10 cellular contexts compared by ENCODE assay signal in the genomic region with DNA sequence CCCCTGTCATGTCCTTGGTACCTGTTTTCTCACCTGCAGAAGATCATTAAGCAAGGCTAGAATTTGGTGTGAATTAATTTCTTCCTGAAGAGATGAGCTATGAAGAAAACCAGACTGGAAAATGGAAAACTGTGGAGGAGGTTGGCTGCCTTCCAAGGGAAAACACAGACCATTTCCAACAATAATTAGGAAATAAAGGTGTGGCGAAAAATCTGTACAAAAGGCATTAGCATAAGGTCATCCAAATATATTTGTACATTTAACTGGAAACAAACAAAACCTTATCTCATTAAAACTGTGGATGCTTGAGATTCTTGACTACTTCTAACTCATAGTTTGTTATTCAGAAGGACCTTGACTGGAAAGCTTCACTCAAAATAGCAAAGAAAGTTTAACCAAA. TPM values are rescaled to one million over a fixed set of nuclear protein-coding genes. Genes with fewer than 3 reads are reported as not detected.
DNase-seq lines count a peak whose midpoint lies in the region; ATAC-seq and TF ChIP-seq lines count a peak whose summit lies in the region.
"Had no signal": no experiment of that assay in that cellular context is flagged by ENCODE, and none has a peak within 500 bp of the region (broad histone marks: within the 10 kb centered on the region; RNA-seq: fewer than 3 reads in every experiment).

No MANE protein-coding gene starts in this region.

- WGBS in right cardiac atrium = 29% methylated on average over 1 of the region's 1 CpG

- no peak for TF ChIP-seq POLR2A in breast epithelium (IDR thresholded peaks at IDR 0.05)

- H3K27me3 ChIP-seq in right cardiac atrium (ENCODE audit: control insufficient read depth, insufficient read depth) = no peaks in the 10 kb centered on the region
- no peaks in the 10 kb centered on the region for H3K27me3 ChIP-seq in breast epithelium
- no peaks in the 10 kb centered on the region for H3K27me3 ChIP-seq in mucosa of rectum (ENCODE audit: control insufficient read depth in 2 of 2, insufficient read depth in 2 of 2, low read length in 2 of 2)

- no peak for TF ChIP-seq CTCF in breast epithelium (IDR thresholded peaks at IDR 0.05)

- peak overlapping the region in 1 of 2 donors; percentile 93 for H3K9ac ChIP-seq in mucosa of rectum (ENCODE audit: low read depth in 1 of 2, low read length in 2 of 2)

- no peaks in the 10 kb centered on the region for H3K36me3 ChIP-seq in breast epithelium
- H3K36me3 ChIP-seq in mucosa of rectum (ENCODE audit: control insufficient read depth in 2 of 2, insufficient read depth in 2 of 2, low read length in 2 of 2) = no peaks in the 10 kb centered on the region

- ATAC-seq in right cardiac atrium (no peak), Right ventricle myocardium superior (ENCODE audit: poor library complexity) (no peak)

- H3K9me3 ChIP-seq in right cardiac atrium (ENCODE audit: control insufficient read depth, low read length) (no peaks in the 10 kb centered on the region), breast epithelium (no peaks in the 10 kb centered on the region), mucosa of rectum (ENCODE audit: control insufficient read depth in 2 of 2, low read length in 2 of 2) (no peaks in the 10 kb centered on the region)

- intact Hi-C loops in right cardiac atrium (cut with DNase I) (loop anchor here in 1 of 4 donors (5.0 kb wide), 1 partner anchor 51 kb away; a partner anchor contains a TSS), Right ventricle myocardium superior (cut with DNase I) (no loop called here), breast epithelium (cut with DNase I; ENCODE audit: low total_unique reads) (no loop called here)

- H3K27ac ChIP-seq in right cardiac atrium (ENCODE audit: low read length) = no peak overlapping the region
- H3K27ac ChIP-seq in breast epithelium = peak overlapping the region; percentile 87 to 93
- peak overlapping the region; percentile 12 to 64 for H3K27ac ChIP-seq in mucosa of rectum (ENCODE audit: low read depth in 2 of 2, low read length in 2 of 2)

- H3K4me1 ChIP-seq in right cardiac atrium (ENCODE audit: control insufficient read depth, insufficient read depth, low read length) = peaks cover 7% of the 10 kb centered on the region
- H3K4me1 ChIP-seq in breast epithelium = no peaks in the 10 kb centered on the region
- H3K4me1 ChIP-seq in mucosa of rectum (ENCODE audit: control insufficient read depth in 2 of 2, insufficient read depth in 2 of 2, low read length in 2 of 2) = peaks cover 19 to 23% of the 10 kb centered on the region in 2 donors

- H3K4me3 ChIP-seq in right cardiac atrium (ENCODE audit: low read length) (peak overlapping the region; percentile 11), breast epithelium (peak overlapping the region in 2 of 3 donors; percentile 73 to 79), mucosa of rectum (ENCODE audit: low read length in 2 of 2) (peak overlapping the region; percentile 46 to 96)

- DNase-seq in right cardiac atrium (no peak), Right ventricle myocardium superior (no peak), breast epithelium (ENCODE audit: low spot score in 2 of 2) (no peak), NCI-H146 treated with DMSO at 0.1 percent for 48 hours (lab: John Stamatoyannopoulos, UW; ENCODE audit: unreplicated experiment) (no peak), NCI-H1417 treated with DMSO at 0.1 percent for 48 hours (lab: John Stamatoyannopoulos, UW) (no peak), NCI-H1930 (lab: John Stamatoyannopoulos, UW) (no peak), NCI-H2196 treated with DMSO at 0.1 percent for 48 hours (lab: John Stamatoyannopoulos, UW; ENCODE audit: unreplicated experiment) (no peak)
- DNase-seq: H9, NCI-H2081 treated with DMSO at 0.1 percent for 48 hours had no signal

RNA-seq across cellular contexts. Expression of a gene that starts 1.7 kb away (rescaled TPM):
- total RNA-seq in right cardiac atrium (10 to 100 TPM; 24.3 to 26.8 (median 25.1) TPM), Right ventricle myocardium superior (29.7 TPM), breast epithelium (10 to 100 TPM; 23.8 to 31.2 (median 25.2) TPM)
- polyA plus RNA-seq in right cardiac atrium = 26.8 TPM

RNA-seq across cellular contexts. Expression of a gene that starts 50.7 kb away (rescaled TPM):
- 10 to 100 TPM; 32.8 to 40.5 (median 36.4) TPM for total RNA-seq in right cardiac atrium
- polyA plus RNA-seq in right cardiac atrium = 12.7 TPM
- 28.1 TPM for total RNA-seq in Right ventricle myocardium superior
- total RNA-seq in breast epithelium = 10 to 100 TPM; 63.2 to 94.4 (median 76.4) TPM

Comparison
In these comparisons a context has a peak if more than half of its experiments do, and no peak if none do; other contexts are left out.
1. H3K4me3 ChIP-seq: peak in every context shown above with its lines; median percentile 76 in breast epithelium; 71 in mucosa of rectum; 11 in right cardiac atrium.